In the genomic region with DNA sequence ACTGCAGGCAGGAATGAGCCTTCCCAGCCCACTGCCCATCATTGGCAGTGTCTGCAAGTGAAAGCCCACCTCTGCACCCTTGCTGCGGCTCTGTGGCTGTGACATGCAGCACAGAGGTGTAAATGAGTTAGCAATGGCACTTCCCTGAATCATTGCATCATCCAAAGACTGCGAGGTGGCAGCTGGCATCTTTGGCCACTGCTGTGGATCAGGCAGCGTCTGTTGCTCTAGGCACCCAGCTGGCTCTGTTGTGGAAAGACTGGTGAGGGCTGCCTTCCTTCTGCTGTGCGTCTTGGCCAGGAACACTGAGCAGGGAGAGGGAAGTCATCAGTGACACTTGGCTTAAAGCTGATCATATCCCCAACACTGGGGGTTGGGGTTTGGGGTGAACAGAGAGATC, we compare ENCODE assay signal across 27 cellular contexts.
DNase-seq lines count a peak whose midpoint lies in the region; ATAC-seq, FAIRE-seq and TF ChIP-seq lines count a peak whose summit lies in the region.
"Had no signal": no experiment of that assay in that cellular context is flagged by ENCODE, and none has a peak within 500 bp of the region (broad histone marks: within the 10 kb centered on the region; RNA-seq: fewer than 3 reads in every experiment).

No MANE protein-coding gene starts in this region.

- FAIRE-seq in H1 (lab: Jason Lieb, UNC), result no peak
- FAIRE-seq: A549, astrocyte, GM12878, HepG2, small intestine had no signal

- H2BK20ac ChIP-seq in H1 (ENCODE audit: low read length), result no peak overlapping the region

- H3K4me1 ChIP-seq in H1 (replicated peaks in 1 of 4; ENCODE audit: control insufficient read depth in 3 of 4, insufficient read depth in 4 of 4, low read length in 3 of 4) (peaks cover 3 to 17% (median 6%) of the 10 kb centered on the region in 4 experiments), upper lobe of right lung (no peaks in the 10 kb centered on the region), SK-N-SH (ENCODE audit: control insufficient read depth in 1 of 2, insufficient read depth in 2 of 2, low read depth in 1 of 2, low read length in 1 of 2) (peaks cover 0 to 5% of the 10 kb centered on the region in 2 experiments; a peak in 1 of 4 replicates)
- H3K4me1 ChIP-seq: A549, BE2C, upper lobe of left lung had no signal

- H3K4ac ChIP-seq in H1 (replicated peaks; ENCODE audit: insufficient read length, low read depth, low read length), result no peak overlapping the region

- H3K27me3 ChIP-seq in H1 (replicated peaks in 1 of 4; ENCODE audit: control insufficient read depth in 3 of 4, extremely low read depth in 1 of 4, insufficient read depth in 3 of 4, low read length in 3 of 4) (no peaks in the 10 kb centered on the region), upper lobe of right lung (no peaks in the 10 kb centered on the region), SK-N-SH (ENCODE audit: insufficient read depth) (no peaks in the 10 kb centered on the region)
- H3K27me3 ChIP-seq: BE2C, upper lobe of left lung had no signal

- 83% methylated on average over 4 of the region's 4 CpGs; no CpG with 5 or more reads in 1 of the 2 experiments for WGBS in H1 (ENCODE audit: extremely low coverage in 1 of 2, insufficient coverage in 1 of 2, insufficient read length in 1 of 2, insufficient replicate concordance in 2 of 2, low coverage in 1 of 2, low lambda C conversion rate in 2 of 2, missing lambda C conversion rate in 1 of 2), 2 experiments
- 44% methylated on average over 4 of the region's 4 CpGs for WGBS in SK-N-SH (ENCODE audit: low lambda C conversion rate)

- no peaks in the 10 kb centered on the region for H3K9me3 Mint-ChIP-seq in activated naive CD4-positive, alpha-beta T cell treated with anti-CD3 and anti-CD28 coated beads, Interleukin-2, amount 50 U/mL, for 72 hours
- H3K9me3 Mint-ChIP-seq: activated naive CD8-positive, alpha-beta T cell treated with anti-CD3 and anti-CD28 coated beads, Interleukin-2, amount 10 ng/mL, durations not matched to agents 7 days and 5 days had no signal

- H3K9ac ChIP-seq in H1 (replicated peaks in 1 of 4; ENCODE audit: extremely low read depth in 1 of 4, low read depth in 3 of 4, low read length in 3 of 4), result no peak overlapping the region
- H3K9ac ChIP-seq in SK-N-SH, result no peak overlapping the region

- H2AFZ ChIP-seq in H1 (ENCODE audit: low read length) (0 out of 2 replicates have a peak overlapping the region, but pooled peaks have one; percentile 23), SK-N-SH (ENCODE audit: low read depth) (no peak overlapping the region)

- DNase-seq in NK-92 treated with Interleukin-12 subunit alpha and Interleukin-12 subunit beta, amount 100 ng/mL, for 24 hours (lab: John Stamatoyannopoulos, UW), result peak; percentile 58
- DNase-seq in NK-92 (lab: John Stamatoyannopoulos, UW; ENCODE audit: unreplicated experiment) (no peak), NCI-H2171 treated with DMSO at 0.1 percent for 48 hours (lab: John Stamatoyannopoulos, UW) (peak; percentile 82), H1 (ENCODE audit: low read depth in 1 of 2, low spot score in 2 of 2) (no peak), upper lobe of right lung (no peak), RKO (ENCODE audit: low spot score) (no peak), SK-N-SH (no peak)
- no peak for DNase-seq in activated naive CD4-positive, alpha-beta T cell treated with anti-CD3 and anti-CD28 coated beads, Interleukin-2, amount 50 U/mL, for 72 hours (ENCODE audit: low spot score in 2 of 2)
- DNase-seq: activated CD4-positive, alpha-beta T cell treated with anti-CD3 and anti-CD28 coated beads, Interleukin-2, amount 50 U/mL, for 48 hours; activated naive CD8-positive, alpha-beta T cell treated with anti-CD3 and anti-CD28 coated beads, Interleukin-2, amount 10 ng/mL, durations not matched to agents 7 days and 5 days; BE2C; naive thymus-derived CD4-positive, alpha-beta T cell; NCI-H1092 treated with DMSO at 0.1 percent for 48 hours; NCI-H2029; NCI-H526; occipital lobe; SHP77 treated with DMSO at 0.1 percent for 48 hours; small intestine; stimulated activated CD4-positive, alpha-beta T cell treated with anti-CD3 and anti-CD28 coated beads, Interleukin-2, amount 100 ng/mL, for 24 hours; upper lobe of left lung had no signal

- POLR2A ChIA-PET in H1 (lab: Charles Lee; ENCODE audit: partially characterized antibody), result no interaction called here
- POLR2A ChIA-PET in SK-N-SH (lab: Yijun Ruan, JAX), result no interaction called here

- H3K18ac ChIP-seq in H1 (ENCODE audit: extremely low read depth, low read length), result no peak overlapping the region

- H3K14ac ChIP-seq in H1 (ENCODE audit: insufficient read length), result no peak overlapping the region

- H3K36me3 Mint-ChIP-seq in activated naive CD4-positive, alpha-beta T cell treated with anti-CD3 and anti-CD28 coated beads, Interleukin-2, amount 50 U/mL, for 72 hours, result no peaks in the 10 kb centered on the region

- TF ChIP-seq RAD21 in H1 (IDR thresholded peaks at IDR 0.05 in 1 of 2, conservative IDR thresholded peaks at IDR 0.05 in 1 of 2; ENCODE audit: low read depth in 2 of 2, low read length in 2 of 2) (no peak), SK-N-SH (IDR thresholded peaks at IDR 0.05; ENCODE audit: low read length) (no peak)

- ATAC-seq in upper lobe of right lung, result peak; percentile 29
- ATAC-seq in activated naive CD4-positive, alpha-beta T cell treated with anti-CD3 and anti-CD28 coated beads, Interleukin-2, amount 50 U/mL, for 72 hours, result no peak
- ATAC-seq: A549; GM12878; HCT116; HepG2; left lobe of liver; naive thymus-derived CD4-positive, alpha-beta T cell had no signal

- CTCF ChIA-PET in H1 (lab: Charles Lee; ENCODE audit: partially characterized antibody), result interaction anchor here (1.4 to 4.5 kb wide), 4 partner anchors 12 to 302 kb away, joined by 4 to 24 read pairs (median 8); no protein-coding TSS in a partner anchor
- CTCF ChIA-PET in SK-N-SH (lab: Yijun Ruan, JAX), result interaction anchor here (2.0 kb wide), 1 partner anchor 302 kb away, joined by 7 read pairs; no protein-coding TSS in a partner anchor

- H4K8ac ChIP-seq in H1 (ENCODE audit: extremely low read depth, insufficient read depth, low read length), result peak overlapping the region; percentile 23; the same call in 1 of the 2 replicates

- peak overlapping the region; percentile 46 for H4K91ac ChIP-seq in H1 (replicated peaks; ENCODE audit: insufficient read length, low read length)

- H3K9me3 ChIP-seq in H1 (ENCODE audit: insufficient read depth in 2 of 2, low read depth in 1 of 2, low read length in 1 of 2), result no peaks in the 10 kb centered on the region
- no peaks in the 10 kb centered on the region for H3K9me3 ChIP-seq in upper lobe of right lung
- H3K9me3 ChIP-seq in SK-N-SH, result no peaks in the 10 kb centered on the region
- H3K9me3 ChIP-seq: A549, BE2C, upper lobe of left lung had no signal

- H3K9me2 ChIP-seq in SK-N-SH, result no peaks in the 10 kb centered on the region

- no peak overlapping the region for H2BK120ac ChIP-seq in H1 (replicated peaks; ENCODE audit: low read depth, low read length)

- H3K56ac ChIP-seq in H1 (replicated peaks; ENCODE audit: insufficient read length, low read depth, low read length), result no peak overlapping the region

- no peak for TF ChIP-seq CTCF in H1 (IDR thresholded peaks at IDR 0.05; ENCODE audit: control extremely low read depth in 1 of 3, insufficient read depth in 1 of 3, low read depth in 1 of 3, low read length in 3 of 3)
- no peak for TF ChIP-seq CTCF in upper lobe of right lung (IDR thresholded peaks at IDR 0.05)
- TF ChIP-seq CTCF in SK-N-SH (IDR thresholded peaks at IDR 0.05), result no peak

- H3K4me2 ChIP-seq in H1 (ENCODE audit: insufficient read depth in 1 of 2, low read depth in 2 of 2, low read length in 2 of 2) (no peak overlapping the region), SK-N-SH (no peak overlapping the region)
- H3K4me2 ChIP-seq: A549 had no signal

- H3K27ac Mint-ChIP-seq in activated naive CD4-positive, alpha-beta T cell treated with anti-CD3 and anti-CD28 coated beads, Interleukin-2, amount 50 U/mL, for 72 hours, result no peak overlapping the region
- H3K27ac Mint-ChIP-seq: activated naive CD8-positive, alpha-beta T cell treated with anti-CD3 and anti-CD28 coated beads, Interleukin-2, amount 10 ng/mL, durations not matched to agents 7 days and 5 days; naive thymus-derived CD4-positive, alpha-beta T cell had no signal

- TF ChIP-seq EP300 in H1 (IDR thresholded peaks at IDR 0.05; ENCODE audit: borderline replicate concordance in 1 of 2, low read depth in 2 of 2, low read length in 2 of 2) (no peak), SK-N-SH (IDR thresholded peaks at IDR 0.05; ENCODE audit: borderline replicate concordance in 1 of 2, low read depth in 1 of 2, low read length in 1 of 2) (no peak)

- intact Hi-C loops in upper lobe of right lung (cut with DNase I), result no loop called here

- H3K36me3 ChIP-seq in H1 (ENCODE audit: control insufficient read depth in 2 of 4, insufficient read depth in 4 of 4, low read length in 3 of 4), result no peaks in the 10 kb centered on the region
- H3K36me3 ChIP-seq in upper lobe of right lung, result no peaks in the 10 kb centered on the region
- H3K36me3 ChIP-seq in SK-N-SH (replicated peaks in 1 of 2; ENCODE audit: control insufficient read depth in 1 of 2, insufficient read depth in 2 of 2, low read length in 1 of 2), result no peaks in the 10 kb centered on the region
- H3K36me3 ChIP-seq: BE2C, upper lobe of left lung had no signal

- H4K20me1 ChIP-seq in H1 (replicated peaks in 1 of 2; ENCODE audit: control insufficient read depth in 1 of 2, insufficient read depth in 2 of 2, low read length in 2 of 2), result no peaks in the 10 kb centered on the region
- H4K20me1 ChIP-seq in SK-N-SH (ENCODE audit: insufficient read depth), result no peaks in the 10 kb centered on the region

- no peak overlapping the region for H3K23ac ChIP-seq in H1 (ENCODE audit: insufficient read length)

- no peak overlapping the region for H4K5ac ChIP-seq in H1 (ENCODE audit: insufficient read length, low read depth, low read length)

- H2BK5ac ChIP-seq in H1 (ENCODE audit: low read depth, low read length), result no peak overlapping the region; the same call in 1 of the 2 replicates

- peak overlapping the region; percentile 6; the same call in 1 of the 2 replicates for H2AK5ac ChIP-seq in H1 (ENCODE audit: low read depth, low read length)

- H2BK12ac ChIP-seq in H1 (ENCODE audit: low read depth, low read length), result peak overlapping the region; percentile 89; the same call in 1 of the 2 replicates

- peak overlapping the region; percentile 13; the same call in 1 of the 2 replicates for H2BK15ac ChIP-seq in H1 (ENCODE audit: low read length)

- no peaks in the 10 kb centered on the region for H3K79me2 ChIP-seq in H1 (ENCODE audit: control insufficient read depth in 1 of 2, insufficient read depth in 2 of 2, low read length in 2 of 2)
- H3K79me2 ChIP-seq in SK-N-SH (ENCODE audit: insufficient read depth), result no peaks in the 10 kb centered on the region

- H3K79me1 ChIP-seq in H1 (ENCODE audit: low read depth, low read length), result no peaks in the 10 kb centered on the region

- no peak for TF ChIP-seq POLR2A in H1 (IDR thresholded peaks at IDR 0.05; ENCODE audit: control extremely low read depth in 1 of 2, low read depth in 2 of 2, low read length in 2 of 2)

- H3F3A ChIP-seq in SK-N-SH (replicated peaks; ENCODE audit: insufficient read depth), result no peaks in the 10 kb centered on the region

- no peaks in the 10 kb centered on the region for H3K23me2 ChIP-seq in H1 (ENCODE audit: low read depth, low read length)

- no peak overlapping the region for H3K4me3 ChIP-seq in H1 (ENCODE audit: extremely low read depth in 1 of 4, insufficient read depth in 2 of 4, low read depth in 3 of 4, low read length in 4 of 4)
- H3K4me3 ChIP-seq in upper lobe of right lung, result no peak overlapping the region
- no peak overlapping the region for H3K4me3 ChIP-seq in SK-N-SH (ENCODE audit: low read depth in 2 of 2, low read length in 1 of 2)
- H3K4me3 ChIP-seq: A549, GM12878, upper lobe of left lung had no signal

- no peak overlapping the region for H3K27ac ChIP-seq in H1 (ENCODE audit: low read depth, low read length)
- H3K27ac ChIP-seq in upper lobe of right lung, result no peak overlapping the region
- no peak overlapping the region for H3K27ac ChIP-seq in SK-N-SH (ENCODE audit: low read depth in 2 of 2, low read length in 1 of 2)
- H3K27ac ChIP-seq: A549, epithelial cell of prostate, upper lobe of left lung had no signal

Comparison
In these comparisons a context has a peak if more than half of its experiments do, and no peak if none do; other contexts are left out.
1. DNase-seq: peak in NK-92 treated with Interleukin-12 subunit alpha and Interleukin-12 subunit beta, amount 100 ng/mL, for 24 hours (single experiment) and NCI-H2171 treated with DMSO at 0.1 percent for 48 hours (single experiment); none in NK-92 (single experiment), H1 (0 of 2), upper lobe of right lung (single experiment), activated naive CD4-positive, alpha-beta T cell treated with anti-CD3 and anti-CD28 coated beads, Interleukin-2, amount 50 U/mL, for 72 hours (0 of 2), RKO (single experiment) and SK-N-SH (single experiment).